ENCODE assay signal across 11 cellular contexts in genomic region chr9:20835364-20836286, GRCh38.
DNase-seq lines count a peak whose midpoint lies in the region; ATAC-seq and TF ChIP-seq lines count a peak whose summit lies in the region.
"Had no signal": no experiment of that assay in that cellular context is flagged by ENCODE, and none has a peak within 500 bp of the region (broad histone marks: within the 10 kb centered on the region; RNA-seq: fewer than 3 reads in every experiment).

No MANE protein-coding gene starts in this region.

- no peaks in the 10 kb centered on the region for H3K27me3 ChIP-seq in HCT116 (ENCODE audit: insufficient read depth, low read length)
- no peaks in the 10 kb centered on the region for H3K27me3 ChIP-seq in psoas muscle (ENCODE audit: insufficient read depth in 3 of 3, low read length in 2 of 3)

- TF ChIP-seq CTCF in HCT116 (IDR thresholded peaks at IDR 0.05 in 2 of 3, conservative IDR thresholded peaks at IDR 0.05 in 1 of 3; ENCODE audit: borderline replicate concordance in 1 of 3, insufficient read depth in 1 of 3, low read depth in 2 of 3, low read length in 2 of 3) = no peak
- TF ChIP-seq CTCF in fibroblast of mammary gland (conservative IDR thresholded peaks at IDR 0.05; ENCODE audit: control insufficient read depth, insufficient read depth, low read depth, low read length) = no peak
- no peak for TF ChIP-seq CTCF in psoas muscle (IDR thresholded peaks at IDR 0.05)

- CTCF ChIA-PET in HCT116 (lab: Charles Lee) = no interaction called here

- ATAC-seq in HCT116 (no peak; the same call in 1 of the 2 replicates), psoas muscle (peak in 3 of 4 donors; percentile 63 to 76 (median 66))
- ATAC-seq: mucosa of descending colon had no signal

- no peaks in the 10 kb centered on the region for H3K9me3 ChIP-seq in HCT116 (ENCODE audit: control insufficient read depth in 1 of 2, insufficient read depth in 1 of 2, low read depth in 1 of 2, low read length in 2 of 2)
- no peaks in the 10 kb centered on the region for H3K9me3 ChIP-seq in psoas muscle
- H3K9me3 ChIP-seq: mucosa of descending colon had no signal

- H2AFZ ChIP-seq in HCT116 (ENCODE audit: low read depth, low read length, poor library complexity, severe bottlenecking) = no peak overlapping the region

- no peak for TF ChIP-seq POLR2A in HCT116 (IDR thresholded peaks at IDR 0.05; ENCODE audit: borderline replicate concordance, extremely low read depth, insufficient read depth, insufficient read length)

- H3K4me1 ChIP-seq in HCT116 (ENCODE audit: control insufficient read depth in 1 of 2, insufficient read depth in 2 of 2, low read length in 2 of 2) (peaks cover 0 to 2% of the 10 kb centered on the region in 2 experiments; a peak in 2 of 4 replicates), psoas muscle (peaks cover 17% of the 10 kb centered on the region)

- no peaks in the 10 kb centered on the region for H3K79me2 ChIP-seq in HCT116 (ENCODE audit: insufficient read depth, low read length)

- intact Hi-C loops in HCT116 (cut with micrococcal nuclease) = no loop called here
- intact Hi-C loops in psoas muscle (cut with DNase I) = no loop called here

- H4K20me1 ChIP-seq in HCT116 (ENCODE audit: insufficient read depth) = no peaks in the 10 kb centered on the region

- H3K4me2 ChIP-seq in HCT116 (ENCODE audit: low read length) = no peak overlapping the region

- H3K4me3 ChIP-seq in HCT116 (replicated peaks in 1 of 2; ENCODE audit: low read depth in 1 of 2, low read length in 2 of 2) (no peak overlapping the region), fibroblast of mammary gland (ENCODE audit: control insufficient read depth, low read depth, low read length) (no peak overlapping the region), psoas muscle (no peak overlapping the region)
- H3K4me3 ChIP-seq: mucosa of descending colon, SK-N-MC had no signal

- 20 to 41% (median 26%) methylated on average over 6 of the region's 6 CpGs for WGBS in psoas muscle, 3 donors

- no TSS peak for BruUV-seq in HCT116 (replicated peaks; lab: Mats Ljungman, UMichigan)

- H3K9me2 ChIP-seq in HCT116 (ENCODE audit: insufficient read depth) = no peaks in the 10 kb centered on the region

- no peak overlapping the region for H3K9ac ChIP-seq in HCT116 (ENCODE audit: low read length)

- no peak overlapping the region for H3K27ac ChIP-seq in HCT116 (ENCODE audit: low read depth, low read length)
- no peak overlapping the region for H3K27ac ChIP-seq in psoas muscle
- H3K27ac ChIP-seq: SK-N-MC had no signal

- no peak for TF ChIP-seq RAD21 in HCT116 (IDR thresholded peaks at IDR 0.05; ENCODE audit: low read depth)

- RAD21 ChIA-PET in HCT116 (lab: Charles Lee; ENCODE audit: low non-redundant PET in 1 of 2, low total read pairs in 2 of 2, uncharacterized antibody in 2 of 2, unreplicated experiment in 2 of 2) = no interaction called here

- DNase-seq in HCT116 (ENCODE audit: low read depth, low spot score) (no peak), NCI-H774 (lab: John Stamatoyannopoulos, UW) (peak; percentile 9), fibroblast of mammary gland (ENCODE audit: low read depth) (peak; percentile 21), psoas muscle (no peak), AML-193 (lab: John Stamatoyannopoulos, UW) (no peak), NCI-H1105 (lab: John Stamatoyannopoulos, UW) (no peak), Kasumi-1 (lab: John Stamatoyannopoulos, UW) (no peak), NCI-H1092 treated with DMSO at 0.1 percent for 48 hours (lab: John Stamatoyannopoulos, UW) (no peak)
- DNase-seq: GOT3, mucosa of descending colon had no signal

- POLR2A ChIA-PET in HCT116 (lab: Charles Lee) = no interaction called here

- H3K36me3 ChIP-seq in HCT116 (ENCODE audit: control insufficient read depth in 1 of 2, insufficient read depth in 2 of 2, low read length in 2 of 2) (no peaks in the 10 kb centered on the region), psoas muscle (ENCODE audit: insufficient read depth in 1 of 2, low read depth in 1 of 2) (no peaks in the 10 kb centered on the region)

TF ChIP-seq in HCT116, 20 proteins besides CTCF, POLR2A, EP300 and RAD21:
- TF ChIP-seq ZFX (IDR thresholded peaks at IDR 0.05) (no peak), CEBPB (IDR thresholded peaks at IDR 0.05; ENCODE audit: low read depth) (peak; percentile 44; the same call in 1 of the 2 replicates), TCF7L2 (IDR thresholded peaks at IDR 0.05; ENCODE audit: borderline replicate concordance, extremely low read depth, insufficient read depth, insufficient read length) (peak; percentile 81)

Comparison
In these comparisons a context has a peak if more than half of its experiments do, and no peak if none do; other contexts are left out.
1. DNase-seq: peak in NCI-H774 (single experiment) and fibroblast of mammary gland (single experiment); none in HCT116 (single experiment), psoas muscle (0 of 2), AML-193 (0 of 2), NCI-H1105 (single experiment), Kasumi-1 (0 of 2) and NCI-H1092 treated with DMSO at 0.1 percent for 48 hours (single experiment).